29 cellular contexts compared by ENCODE assay signal in the genomic region with DNA sequence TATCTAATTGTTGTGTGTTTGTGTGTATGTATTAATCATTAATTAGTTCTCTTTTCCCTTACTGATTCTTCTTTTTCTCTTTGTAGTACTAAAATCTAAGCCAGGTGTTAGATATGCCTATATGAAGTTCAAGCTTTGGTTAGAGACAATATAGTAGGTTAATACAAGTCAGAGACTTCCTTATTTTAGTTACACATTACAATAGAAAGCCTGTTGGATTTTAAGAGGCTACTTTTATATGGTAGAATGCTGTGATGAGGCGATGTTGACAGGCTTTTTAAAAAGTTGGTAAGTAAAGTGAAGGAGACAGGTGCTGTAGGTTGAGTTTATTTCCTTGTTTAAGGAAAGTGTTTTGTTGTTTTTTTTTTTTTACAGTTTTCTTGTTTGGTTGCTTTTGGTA. TPM values are rescaled to one million over a fixed set of nuclear protein-coding genes. Genes with fewer than 3 reads are reported as not detected.
"Had no signal": no experiment of that assay in that cellular context is flagged by ENCODE, and none has a peak within 500 bp of the region (broad histone marks: within the 10 kb centered on the region; RNA-seq: fewer than 3 reads in every experiment).

No MANE protein-coding gene starts in this region.

- H3K27me3 Mint-ChIP-seq: activated B cell treated with CpG ODN at 0.5 μM for 24 hours; activated CD4-positive, alpha-beta T cell treated with anti-CD3 and anti-CD28 coated beads, Interleukin-2, amount 10 ng/mL, durations not matched to agents 24 days and 14 days; activated naive CD8-positive, alpha-beta T cell treated with anti-CD3 and anti-CD28 coated beads, Interleukin-2, amount 50 U/mL, for 24 hours had no signal

- DNase-seq: activated B cell treated with CpG ODN at 0.5 μM for 24 hours; activated CD4-positive, alpha-beta T cell treated with anti-CD3 and anti-CD28 coated beads for 1 hour; activated CD4-positive, alpha-beta T cell treated with anti-CD3 and anti-CD28 coated beads, Interleukin-2, amount 10 ng/mL, durations not matched to agents 24 days and 14 days; activated CD4-positive, alpha-beta T cell treated with anti-CD3 and anti-CD28 coated beads, Interleukin-2, amount 50 U/mL, for 48 hours; activated CD8-positive, alpha-beta memory T cell treated with anti-CD3 and anti-CD28 coated beads for 24 hours; activated effector memory CD4-positive, alpha-beta T cell treated with anti-CD3 and anti-CD28 coated beads, Interleukin-2, amount 50 U/mL, for 16 hours; activated naive CD4-positive, alpha-beta T cell treated with Interleukin-2 at 50 U/mL for 16 hours; activated naive CD8-positive, alpha-beta T cell treated with anti-CD3 and anti-CD28 coated beads, Interleukin-2, amount 50 U/mL, for 24 hours; activated T-cell treated with anti-CD3 and anti-CD28 coated beads, Interleukin-2, amount 50 U/mL, for 4 hours; amniotic stem cell; body of pancreas; central memory CD4-positive, alpha-beta T cell; NCI-H1092; NCI-H1417 treated with DMSO at 0.1 percent for 48 hours; NCI-H1694; NCI-H2029; NCI-H345; NCI-H510A; NCI-H526 treated with DMSO at 0.1 percent for 48 hours; NCI-H82; NK-92 treated with Interleukin-12 subunit alpha and Interleukin-12 subunit beta, amount 100 ng/mL, for 24 hours; PC-3; SHP77 had no signal

- H3K9me3 Mint-ChIP-seq: activated B cell treated with CpG ODN at 0.5 μM for 24 hours; activated CD4-positive, alpha-beta T cell treated with anti-CD3 and anti-CD28 coated beads, Interleukin-2, amount 10 ng/mL, durations not matched to agents 24 days and 14 days; T-helper 1 cell treated with Interleukin-12 subunit alpha and Interleukin-12 subunit beta and Interleukin-4 antibody, amounts not matched to agents 30 μg/mL and 1 μg/mL, for 36 hours had no signal

- H3K4me2 ChIP-seq: KMS-11 had no signal

- H3K36me3 Mint-ChIP-seq: activated naive CD4-positive, alpha-beta T cell treated with anti-CD3 and anti-CD28 coated beads, Interleukin-2, amount 50 U/mL, for 72 hours had no signal

- H3K9me3 ChIP-seq: ascending aorta, body of pancreas, SJSA1 had no signal

- ATAC-seq: activated naive CD4-positive, alpha-beta T cell treated with anti-CD3 and anti-CD28 coated beads, Interleukin-2, amount 50 U/mL, for 72 hours; activated naive CD8-positive, alpha-beta T cell treated with anti-CD3 and anti-CD28 coated beads, Interleukin-2, amount 50 U/mL, for 24 hours; activated T-cell treated with anti-CD3 and anti-CD28 coated beads, Interleukin-2, amount 50 U/mL, for 4 hours; body of pancreas; PC-3; SK-N-SH treated with all-trans-retinoic acid at 6 μM for 48 hours had no signal

- H3K27ac ChIP-seq: ascending aorta, body of pancreas, KMS-11, SJSA1 had no signal

- H3K27me3 ChIP-seq: ascending aorta, body of pancreas, SJSA1 had no signal

- H3K4me1 ChIP-seq: ascending aorta, body of pancreas, SJSA1 had no signal

- H3K4me1 Mint-ChIP-seq: activated B cell treated with CpG ODN at 0.5 μM for 24 hours; activated CD4-positive, alpha-beta T cell treated with anti-CD3 and anti-CD28 coated beads, Interleukin-2, amount 10 ng/mL, durations not matched to agents 24 days and 14 days; activated naive CD8-positive, alpha-beta T cell treated with anti-CD3 and anti-CD28 coated beads, Interleukin-2, amount 50 U/mL, for 24 hours had no signal

- H3K4me3 ChIP-seq: ascending aorta, body of pancreas, SJSA1 had no signal

- H3K9ac ChIP-seq: KMS-11 had no signal

- H3K4me3 Mint-ChIP-seq: activated B cell treated with CpG ODN at 0.5 μM for 24 hours; activated CD4-positive, alpha-beta T cell treated with anti-CD3 and anti-CD28 coated beads, Interleukin-2, amount 10 ng/mL, durations not matched to agents 24 days and 14 days; activated naive CD8-positive, alpha-beta T cell treated with anti-CD3 and anti-CD28 coated beads, Interleukin-2, amount 50 U/mL, for 24 hours; activated T-cell treated with anti-CD3 and anti-CD28 coated beads, Interleukin-2, amount 50 U/mL, for 4 hours; T-helper 1 cell treated with Interleukin-12 subunit alpha and Interleukin-12 subunit beta and Interleukin-4 antibody, amounts not matched to agents 30 μg/mL and 1 μg/mL, for 36 hours had no signal

- H3K36me3 ChIP-seq: ascending aorta, SJSA1 had no signal

- H3K27ac Mint-ChIP-seq: activated B cell treated with CpG ODN at 0.5 μM for 24 hours; activated CD4-positive, alpha-beta T cell treated with anti-CD3 and anti-CD28 coated beads, Interleukin-2, amount 10 ng/mL, durations not matched to agents 24 days and 14 days; activated naive CD4-positive, alpha-beta T cell treated with anti-CD3 and anti-CD28 coated beads, Interleukin-2, amount 50 U/mL, for 72 hours; activated naive CD8-positive, alpha-beta T cell treated with anti-CD3 and anti-CD28 coated beads, Interleukin-2, amount 50 U/mL, for 24 hours; T-helper 1 cell treated with Interleukin-12 subunit alpha and Interleukin-12 subunit beta and Interleukin-4 antibody, amounts not matched to agents 30 μg/mL and 1 μg/mL, for 36 hours had no signal

RNA-seq across cellular contexts. Expression of gene ADGRL2, which starts 45.9 kb away (rescaled TPM):
- total RNA-seq: activated B cell treated with CpG ODN at 0.5 μM for 24 hours; activated naive CD4-positive, alpha-beta T cell treated with anti-CD3 and anti-CD28 coated beads, Interleukin-2, amount 50 U/mL, for 72 hours had no signal
